34 cellular contexts compared by ENCODE assay signal in the genomic region with DNA sequence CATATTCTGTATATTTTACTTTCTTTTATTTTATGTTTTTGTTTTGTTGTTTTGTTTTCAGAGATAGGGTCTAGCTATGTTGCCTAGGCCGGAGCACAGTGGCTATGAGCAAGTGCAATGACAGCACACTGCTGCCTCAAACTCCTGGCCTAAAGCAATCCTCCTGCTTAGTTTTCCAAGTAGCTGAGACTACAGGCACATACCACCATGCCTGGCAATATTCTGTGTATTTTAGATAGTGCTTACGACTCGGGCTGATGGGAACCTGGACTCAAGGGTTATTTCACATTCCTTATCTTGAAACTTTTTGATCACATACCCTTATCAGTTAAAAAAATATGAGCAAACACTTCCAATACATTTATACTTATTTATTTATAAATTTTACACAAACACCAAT.
"Had no signal": no experiment of that assay in that cellular context is flagged by ENCODE, and none has a peak within 500 bp of the region (broad histone marks: within the 10 kb centered on the region; RNA-seq: fewer than 3 reads in every experiment).

No MANE protein-coding gene starts in this region.

- H3K4me1 ChIP-seq: adrenal gland, breast epithelium had no signal

- FAIRE-seq: astrocyte, bronchial epithelial cell had no signal

- H3K27me3 ChIP-seq: adrenal gland, ascending aorta, body of pancreas, brain microvascular endothelial cell, breast epithelium, cardiac muscle cell had no signal

- ATAC-seq: activated naive CD4-positive, alpha-beta T cell treated with anti-CD3 and anti-CD28 coated beads, Interleukin-2, amount 50 U/mL, for 72 hours; activated naive CD8-positive, alpha-beta T cell treated with anti-CD3 and anti-CD28 coated beads, Interleukin-2, amount 50 U/mL, for 24 hours; activated T-cell treated with anti-CD3 and anti-CD28 coated beads, Interleukin-2, amount 50 U/mL, for 4 hours; activated T-cell treated with anti-CD3 and anti-CD28 coated beads, Interleukin-2, amount 50 U/mL, for 72 hours; activated T-helper 17 cell treated with anti-CD3 and anti-CD28 coated beads, Interleukin-2, amount 50 U/mL, for 72 hours; body of pancreas had no signal

- H3K4me3 ChIP-seq: adrenal gland, ascending aorta, body of pancreas, breast epithelium, cardiac muscle cell had no signal

- DNase-seq: activated effector memory CD4-positive, alpha-beta T cell treated with anti-CD3 and anti-CD28 coated beads, Interleukin-2, amount 50 U/mL, for 16 hours; activated effector memory CD4-positive, alpha-beta T cell treated with Interleukin-2 at 50 U/mL for 16 hours; activated gamma-delta T cell; activated gamma-delta T cell treated with Interleukin-2 at 50 U/mL for 16 hours; activated naive CD4-positive, alpha-beta T cell; activated naive CD4-positive, alpha-beta T cell treated with anti-CD3 and anti-CD28 coated beads for 36 hours; activated naive CD4-positive, alpha-beta T cell treated with anti-CD3 and anti-CD28 coated beads, Interleukin-2, amount 10 ng/mL, durations not matched to agents 7 days and 5 days; activated naive CD4-positive, alpha-beta T cell treated with anti-CD3 and anti-CD28 coated beads, Interleukin-2, amount 50 U/mL, for 16 hours; activated naive CD4-positive, alpha-beta T cell treated with Interleukin-2 at 50 U/mL for 16 hours; activated naive CD8-positive, alpha-beta T cell treated with anti-CD3 and anti-CD28 coated beads for 36 hours; activated naive CD8-positive, alpha-beta T cell treated with anti-CD3 and anti-CD28 coated beads, Interleukin-2, amount 10 ng/mL, durations not matched to agents 7 days and 5 days; activated naive CD8-positive, alpha-beta T cell treated with anti-CD3 and anti-CD28 coated beads, Interleukin-2, amount 50 U/mL, for 24 hours; activated T-cell treated with anti-CD3 and anti-CD28 coated beads, Interleukin-2, amount 50 U/mL, for 1 hour; activated T-cell treated with anti-CD3 and anti-CD28 coated beads, Interleukin-2, amount 50 U/mL, for 24 hours; activated T-cell treated with anti-CD3 and anti-CD28 coated beads, Interleukin-2, amount 50 U/mL, for 4 hours; activated T-cell treated with anti-CD3 and anti-CD28 coated beads, Interleukin-2, amount 50 U/mL, for 48 hours; activated T-cell treated with anti-CD3 and anti-CD28 coated beads, Interleukin-2, amount 50 U/mL, for 72 hours; adrenal gland; amniotic stem cell; amygdala; anterior cingulate cortex; aorta; body of pancreas; brain microvascular endothelial cell; caudate nucleus; central memory CD4-positive, alpha-beta T cell; cerebellar nuclear complex had no signal

- H3K36me3 ChIP-seq: adrenal gland, ascending aorta, brain microvascular endothelial cell, breast epithelium, cardiac muscle cell had no signal

- H3K9me3 ChIP-seq: adrenal gland, ascending aorta, body of pancreas, breast epithelium had no signal

- H3K27ac ChIP-seq: adrenal gland, ascending aorta, body of pancreas, brain microvascular endothelial cell, breast epithelium, cardiac muscle cell had no signal
